Comparison of ENCODE assay signal across 19 cellular contexts in the genomic region with DNA sequence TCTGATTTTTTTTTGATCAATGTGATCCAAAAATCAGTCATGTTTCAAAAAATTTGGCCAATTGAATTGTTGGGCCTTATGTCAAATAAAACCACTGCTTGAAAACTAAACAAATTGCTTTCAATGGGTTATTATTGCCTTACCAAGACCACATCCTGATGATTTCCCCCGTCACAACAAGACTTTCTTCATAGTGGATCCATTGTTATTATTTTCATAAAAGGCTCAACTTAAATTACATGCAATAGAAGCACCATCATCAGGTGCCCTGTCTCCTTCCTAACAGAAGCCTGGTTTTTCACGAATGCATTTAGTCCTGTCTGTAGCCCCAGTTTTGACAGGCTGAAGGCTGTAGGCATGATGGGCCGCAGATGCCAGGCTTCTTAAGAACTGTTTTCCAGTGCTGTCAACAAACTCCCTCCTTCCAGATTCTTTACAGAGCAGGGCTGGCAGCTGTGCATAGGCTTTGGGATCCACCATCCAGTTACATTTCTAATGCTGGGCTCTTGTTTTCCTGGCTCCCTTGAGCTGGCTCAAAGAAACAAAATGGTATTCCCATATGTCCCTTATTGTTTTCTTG.
A peak's percentile ranks its signal among the peaks of the same experiment; 100 is the strongest.
DNase-seq lines count a peak whose midpoint lies in the region; TF ChIP-seq lines count a peak whose summit lies in the region.
"Had no signal": no experiment of that assay in that cellular context is flagged by ENCODE, and none has a peak within 500 bp of the region (broad histone marks: within the 10 kb centered on the region; RNA-seq: fewer than 3 reads in every experiment).

No MANE protein-coding gene starts in this region.

- POLR2A ChIA-PET in SK-N-SH (lab: Yijun Ruan, JAX), result no interaction called here

- DNase-seq in NCI-H2171 treated with DMSO at 0.1 percent for 48 hours (lab: John Stamatoyannopoulos, UW) (peak; percentile 49), NCI-H2171 (lab: John Stamatoyannopoulos, UW) (no peak), NCI-H446 (lab: John Stamatoyannopoulos, UW) (peak; percentile 66 to 93), SK-MEL-5 (ENCODE audit: low read depth, low spot score) (peak; percentile 91), foreskin melanocyte (peak; percentile 80), superior temporal gyrus (ENCODE audit: extremely low spot score) (no peak), left ventricle myocardium inferior (no peak), SK-N-SH (no peak)
- DNase-seq: AML-193; Caco-2; Calu3; CD4-positive, alpha-beta memory T cell; CD8-positive, alpha-beta memory T cell; DMS79 treated with DMSO at 0.1 percent for 48 hours; GF-D8 had no signal

- H3K27me3 ChIP-seq in left ventricle myocardium inferior (ENCODE audit: low read depth), result no peaks in the 10 kb centered on the region
- no peaks in the 10 kb centered on the region for H3K27me3 ChIP-seq in SK-N-SH (ENCODE audit: insufficient read depth)
- H3K27me3 ChIP-seq: BLaER1 treated with 17β-estradiol and CSF1 and Interleukin-3, amounts not matched to agents 10 nM and 100 nM had no signal

- in situ Hi-C loops in SK-MEL-5 (cut with HindIII; ENCODE audit: low pct_unique_long_range_greater_than_20kb, low sequenced_read_pairs), result no loop called here

- no peak for TF ChIP-seq RAD21 in SK-N-SH (IDR thresholded peaks at IDR 0.05; ENCODE audit: low read length)

- H3K9ac ChIP-seq in SK-N-SH, result no peak overlapping the region
- H3K9ac ChIP-seq: BLaER1 treated with 17β-estradiol and CSF1 and Interleukin-3, amounts not matched to agents 10 nM and 100 nM had no signal

- intact Hi-C loops in left ventricle myocardium inferior (cut with micrococcal nuclease), result no loop called here

- H3K79me2 ChIP-seq in SK-N-SH (ENCODE audit: insufficient read depth), result no peaks in the 10 kb centered on the region

- no peak overlapping the region for H3K4me2 ChIP-seq in SK-N-SH
- H3K4me2 ChIP-seq: A549; BLaER1 treated with 17β-estradiol and CSF1 and Interleukin-3, amounts not matched to agents 10 nM and 100 nM had no signal

- H3F3A ChIP-seq in SK-N-SH (replicated peaks; ENCODE audit: insufficient read depth), result peaks cover 4% of the 10 kb centered on the region

- peaks cover 6% of the 10 kb centered on the region; the same call in 1 of the 2 replicates for H3K9me2 ChIP-seq in SK-N-SH

- no peak overlapping the region for H2AFZ ChIP-seq in SK-N-SH (ENCODE audit: low read depth)

- 87% methylated on average over 3 of the region's 3 CpGs for WGBS in SK-N-SH (ENCODE audit: low lambda C conversion rate)

- no peak for TF ChIP-seq EP300 in SK-N-SH (IDR thresholded peaks at IDR 0.05; ENCODE audit: borderline replicate concordance in 1 of 2, low read depth in 1 of 2, low read length in 1 of 2)

- H4K20me1 ChIP-seq in SK-N-SH (ENCODE audit: insufficient read depth), result no peaks in the 10 kb centered on the region
- H4K20me1 ChIP-seq: BLaER1 treated with 17β-estradiol and CSF1 and Interleukin-3, amounts not matched to agents 10 nM and 100 nM had no signal

- no peak overlapping the region for H3K4me3 ChIP-seq in left ventricle myocardium inferior
- no peak overlapping the region; a peak in 1 of 4 replicates for H3K4me3 ChIP-seq in SK-N-SH (ENCODE audit: low read depth in 2 of 2, low read length in 1 of 2)
- H3K4me3 ChIP-seq: A549; BLaER1 treated with 17β-estradiol and CSF1 and Interleukin-3, amounts not matched to agents 10 nM and 100 nM had no signal

- H3K4me1 ChIP-seq in left ventricle myocardium inferior, result no peaks in the 10 kb centered on the region
- peaks cover 0 to 1% of the 10 kb centered on the region in 2 experiments; a peak in 2 of 4 replicates for H3K4me1 ChIP-seq in SK-N-SH (ENCODE audit: control insufficient read depth in 1 of 2, insufficient read depth in 2 of 2, low read depth in 1 of 2, low read length in 1 of 2)
- H3K4me1 ChIP-seq: A549; BLaER1 treated with 17β-estradiol and CSF1 and Interleukin-3, amounts not matched to agents 10 nM and 100 nM; Caco-2 had no signal

- TF ChIP-seq CTCF in left ventricle myocardium inferior (IDR thresholded peaks at IDR 0.05; ENCODE audit: borderline replicate concordance) (no peak), SK-N-SH (IDR thresholded peaks at IDR 0.05) (no peak)

- peaks cover 23% of the 10 kb centered on the region for H3K9me3 ChIP-seq in left ventricle myocardium inferior (replicated peaks)
- H3K9me3 ChIP-seq in SK-N-SH, result peaks cover 20% of the 10 kb centered on the region
- H3K9me3 ChIP-seq: A549, Caco-2 had no signal

- CTCF ChIA-PET in SK-N-SH (lab: Yijun Ruan, JAX), result interaction anchor here (1.0 to 1.1 kb wide), 2 partner anchors 42 to 463 kb away, joined by 3 read pairs; no protein-coding TSS in a partner anchor

- H3K36me3 ChIP-seq in left ventricle myocardium inferior (no peaks in the 10 kb centered on the region), SK-N-SH (replicated peaks in 1 of 2; ENCODE audit: control insufficient read depth in 1 of 2, insufficient read depth in 2 of 2, low read length in 1 of 2) (peaks cover 6 to 14% of the 10 kb centered on the region in 2 experiments)
- H3K36me3 ChIP-seq: BLaER1 treated with 17β-estradiol and CSF1 and Interleukin-3, amounts not matched to agents 10 nM and 100 nM had no signal

- H3K27ac ChIP-seq in left ventricle myocardium inferior (replicated peaks), result no peak overlapping the region
- no peak overlapping the region for H3K27ac ChIP-seq in SK-N-SH (ENCODE audit: low read depth in 2 of 2, low read length in 1 of 2)
- H3K27ac ChIP-seq: 22Rv1; A549; BLaER1 treated with 17β-estradiol and CSF1 and Interleukin-3, amounts not matched to agents 10 nM and 100 nM; C4-2B had no signal

TF ChIP-seq in SK-N-SH, 30 proteins besides CTCF, POLR2A, EP300 and RAD21:
- no peak for TF ChIP-seq NFIC (IDR thresholded peaks at IDR 0.05; ENCODE audit: borderline replicate concordance)
- TF ChIP-seq EZH2phosphoT487 (IDR thresholded peaks at IDR 0.05; ENCODE audit: borderline replicate concordance, low read depth), result no peak

Comparison
In these comparisons a context has a peak if more than half of its experiments do, and no peak if none do; other contexts are left out.
1. DNase-seq: peak in NCI-H2171 treated with DMSO at 0.1 percent for 48 hours (single experiment), NCI-H446 (2 of 2), SK-MEL-5 (single experiment) and foreskin melanocyte (single experiment); none in NCI-H2171 (single experiment), superior temporal gyrus (single experiment), left ventricle myocardium inferior (single experiment) and SK-N-SH (single experiment).